ENCODE assay signal across 20 cellular contexts in the genomic region with DNA sequence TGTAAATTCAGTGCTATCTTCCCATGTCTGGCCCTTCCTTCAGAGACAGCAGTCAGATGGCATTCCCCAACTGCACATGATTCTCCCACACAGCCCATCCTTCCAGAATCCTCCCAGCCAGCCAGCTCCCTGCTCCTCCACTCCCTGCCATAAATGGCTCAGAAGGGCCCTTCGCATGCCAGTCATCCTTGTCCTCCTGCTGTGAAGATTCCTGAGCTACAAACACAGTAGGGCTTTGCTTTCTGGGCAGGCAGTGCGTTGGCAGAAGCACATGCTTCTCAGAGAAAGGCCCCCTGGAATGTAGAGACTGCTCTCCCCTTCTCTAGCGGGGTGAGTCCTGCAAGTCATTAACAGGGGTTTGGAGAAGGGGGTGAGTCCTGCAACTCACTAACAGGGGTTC.
A peak's percentile ranks its signal among the peaks of the same experiment; 100 is the strongest.
DNase-seq lines count a peak whose midpoint lies in the region; ATAC-seq and TF ChIP-seq lines count a peak whose summit lies in the region.
"Had no signal": no experiment of that assay in that cellular context is flagged by ENCODE, and none has a peak within 500 bp of the region (broad histone marks: within the 10 kb centered on the region; RNA-seq: fewer than 3 reads in every experiment).

No MANE protein-coding gene starts in this region.

- no peaks in the 10 kb centered on the region for H3K4me1 Mint-ChIP-seq in natural killer cell
- H3K4me1 Mint-ChIP-seq in natural killer cell treated with Interleukin-12 subunit alpha and Interleukin-12 subunit beta and Interleukin-15 and Interleukin-18, amount 100 ng/mL, for 72 hours (ENCODE audit: low read depth in 2 of 2), result no peaks in the 10 kb centered on the region
- H3K4me1 Mint-ChIP-seq: stimulated activated effector memory CD8-positive, alpha-beta T cell treated with anti-CD3 and anti-CD28 coated beads, Interleukin-12 subunit alpha, Interleukin-12 subunit beta, amount 100 ng/mL, for 72 hours had no signal

- no peaks in the 10 kb centered on the region for H3K9me3 ChIP-seq in muscle layer of duodenum (ENCODE audit: control insufficient read depth in 1 of 2, low read length in 2 of 2)
- H3K9me3 ChIP-seq: pancreas, SJCRH30, spleen, tibial nerve had no signal

- no peaks in the 10 kb centered on the region for H3K36me3 Mint-ChIP-seq in natural killer cell
- no peaks in the 10 kb centered on the region for H3K36me3 Mint-ChIP-seq in natural killer cell treated with Interleukin-12 subunit alpha and Interleukin-12 subunit beta and Interleukin-15 and Interleukin-18, amount 100 ng/mL, for 72 hours
- H3K36me3 Mint-ChIP-seq: stimulated activated effector memory CD8-positive, alpha-beta T cell treated with anti-CD3 and anti-CD28 coated beads, Interleukin-12 subunit alpha, Interleukin-12 subunit beta, amount 100 ng/mL, for 72 hours had no signal

- TF ChIP-seq CTCF in natural killer cell (IDR thresholded peaks at IDR 0.05), result no peak

- H3K4me3 Mint-ChIP-seq in natural killer cell, result peak overlapping the region; percentile 25
- H3K4me3 Mint-ChIP-seq in natural killer cell treated with Interleukin-12 subunit alpha and Interleukin-12 subunit beta and Interleukin-15 and Interleukin-18, amount 100 ng/mL, for 72 hours, result no peak overlapping the region
- H3K4me3 Mint-ChIP-seq: CD4-positive, alpha-beta T cell; stimulated activated effector memory CD8-positive, alpha-beta T cell treated with anti-CD3 and anti-CD28 coated beads, Interleukin-12 subunit alpha, Interleukin-12 subunit beta, amount 100 ng/mL, for 72 hours; T-helper 2 cell treated with Interferon-gamma antibody and Interleukin-4, amounts not matched to agents 5 μg/mL and 100 μg/mL, for 36 hours had no signal

- DNase-seq in natural killer cell (no peak), ecto neural progenitor cell (ENCODE audit: low spot score) (peak; percentile 42), dedifferentiated amniotic fluid mesenchymal stem cell (ENCODE audit: extremely low spot score) (no peak)
- DNase-seq in natural killer cell treated with Interleukin-12 subunit alpha and Interleukin-12 subunit beta and Interleukin-15 and Interleukin-18, amount 100 ng/mL, for 72 hours (ENCODE audit: low spot score), result no peak
- no peak for DNase-seq in activated naive CD4-positive, alpha-beta T cell treated with anti-CD3 and anti-CD28 coated beads, Interleukin-2, amount 50 U/mL, for 16 hours
- DNase-seq: ACHN; CD4-positive, alpha-beta T cell; GOT3; NCI-H524 treated with DMSO at 0.1 percent for 48 hours; SJCRH30; spleen had no signal

- H3K9me3 Mint-ChIP-seq in natural killer cell, result no peaks in the 10 kb centered on the region
- no peaks in the 10 kb centered on the region for H3K9me3 Mint-ChIP-seq in natural killer cell treated with Interleukin-12 subunit alpha and Interleukin-12 subunit beta and Interleukin-15 and Interleukin-18, amount 100 ng/mL, for 72 hours
- H3K9me3 Mint-ChIP-seq: CD4-positive, alpha-beta T cell; stimulated activated effector memory CD8-positive, alpha-beta T cell treated with anti-CD3 and anti-CD28 coated beads, Interleukin-12 subunit alpha, Interleukin-12 subunit beta, amount 100 ng/mL, for 72 hours; T-helper 2 cell treated with Interferon-gamma antibody and Interleukin-4, amounts not matched to agents 5 μg/mL and 100 μg/mL, for 36 hours had no signal

- peaks cover 33 to 57% of the 10 kb centered on the region in 2 donors for H3K27me3 Mint-ChIP-seq in natural killer cell (ENCODE audit: low read depth in 2 of 2)
- H3K27me3 Mint-ChIP-seq in natural killer cell treated with Interleukin-12 subunit alpha and Interleukin-12 subunit beta and Interleukin-15 and Interleukin-18, amount 100 ng/mL, for 72 hours, result peaks cover 46 to 60% of the 10 kb centered on the region in 2 donors

- H3K27me3 ChIP-seq in muscle layer of duodenum (ENCODE audit: low read depth, low read length), result no peaks in the 10 kb centered on the region
- H3K27me3 ChIP-seq: pancreas, tibial nerve had no signal

- intact Hi-C loops in natural killer cell (cut with micrococcal nuclease), result no loop called here

- H3K4me1 ChIP-seq in muscle layer of duodenum (ENCODE audit: control insufficient read depth in 1 of 2, insufficient read depth in 2 of 2, low read length in 2 of 2), result peaks cover 0 to 5% of the 10 kb centered on the region in 2 donors
- H3K4me1 ChIP-seq: pancreas had no signal

- ATAC-seq in natural killer cell (no peak), HG02571 (IDR thresholded peaks at IDR 0.05; ENCODE audit: unreplicated experiment) (no peak), GM21515 (IDR thresholded peaks at IDR 0.05; ENCODE audit: unreplicated experiment) (no peak)
- no peak for ATAC-seq in natural killer cell treated with Interleukin-12 subunit alpha and Interleukin-12 subunit beta and Interleukin-15 and Interleukin-18, amount 100 ng/mL, for 72 hours
- ATAC-seq: activated CD4-positive, CD25-positive, alpha-beta regulatory T cell treated with anti-CD3 and anti-CD28 coated beads, Interleukin-2, amount 50 U/mL, for 24 hours; GM12878; stimulated activated effector memory CD8-positive, alpha-beta T cell treated with anti-CD3 and anti-CD28 coated beads, Interleukin-12 subunit alpha, Interleukin-12 subunit beta, amount 100 ng/mL, for 72 hours had no signal

- H3K36me3 ChIP-seq in muscle layer of duodenum (ENCODE audit: control insufficient read depth in 1 of 2, insufficient read depth in 2 of 2, low read length in 2 of 2), result no peaks in the 10 kb centered on the region
- H3K36me3 ChIP-seq: pancreas, SJCRH30, spleen, tibial nerve had no signal

- H3K27ac ChIP-seq in muscle layer of duodenum (ENCODE audit: low read length), result peak overlapping the region; percentile 16
- H3K27ac ChIP-seq: pancreas, SJCRH30, spleen, tibial nerve had no signal

- no peak overlapping the region for H3K27ac Mint-ChIP-seq in natural killer cell
- no peak overlapping the region for H3K27ac Mint-ChIP-seq in natural killer cell treated with Interleukin-12 subunit alpha and Interleukin-12 subunit beta and Interleukin-15 and Interleukin-18, amount 100 ng/mL, for 72 hours
- H3K27ac Mint-ChIP-seq: CD4-positive, alpha-beta T cell; stimulated activated effector memory CD8-positive, alpha-beta T cell treated with anti-CD3 and anti-CD28 coated beads, Interleukin-12 subunit alpha, Interleukin-12 subunit beta, amount 100 ng/mL, for 72 hours; T-helper 2 cell treated with Interferon-gamma antibody and Interleukin-4, amounts not matched to agents 5 μg/mL and 100 μg/mL, for 36 hours had no signal

- H3K4me3 ChIP-seq in muscle layer of duodenum (ENCODE audit: low read depth in 1 of 2, low read length in 2 of 2), result no peak overlapping the region
- H3K4me3 ChIP-seq: GM12878, SJCRH30, tibial nerve had no signal
